Comparison of ENCODE assay signal across 10 cellular contexts in the genomic region with DNA sequence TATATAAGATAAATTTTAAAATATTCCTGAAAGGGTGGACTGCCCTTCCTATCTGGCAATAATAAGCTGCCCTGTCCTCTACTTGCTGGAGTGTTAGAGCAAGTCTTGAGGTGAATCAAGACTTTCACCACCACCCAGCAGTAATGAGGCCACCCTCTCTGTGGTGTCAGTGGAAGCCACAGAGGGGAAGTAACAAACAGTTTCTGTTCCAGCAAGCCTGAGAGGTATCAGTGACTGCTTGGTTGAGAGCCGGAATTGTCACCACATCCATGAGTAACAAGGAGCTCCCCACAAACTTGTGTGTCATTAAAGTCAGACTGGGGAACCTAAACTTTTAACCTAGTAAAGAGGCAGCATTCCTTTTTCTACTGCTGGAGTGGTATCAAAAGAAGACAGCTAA.
DNase-seq lines count a peak whose midpoint lies in the region; ATAC-seq and TF ChIP-seq lines count a peak whose summit lies in the region.
"Had no signal": no experiment of that assay in that cellular context is flagged by ENCODE, and none has a peak within 500 bp of the region (broad histone marks: within the 10 kb centered on the region; RNA-seq: fewer than 3 reads in every experiment).

No MANE protein-coding gene starts in this region.

- H3K27me3 ChIP-seq in OCI-LY3 (ENCODE audit: low read depth, low read length) = no peaks in the 10 kb centered on the region
- H3K27me3 ChIP-seq: heart left ventricle had no signal

- H3K36me3 ChIP-seq in OCI-LY3 (replicated peaks; ENCODE audit: low read depth, low read length) = no peaks in the 10 kb centered on the region
- H3K36me3 ChIP-seq: heart left ventricle had no signal

- no peaks in the 10 kb centered on the region for H3K9me3 ChIP-seq in OCI-LY3 (ENCODE audit: insufficient read depth, low read length)
- H3K9me3 ChIP-seq: heart left ventricle had no signal

- TF ChIP-seq CTCF in OCI-LY3 (IDR thresholded peaks at IDR 0.05; ENCODE audit: low read depth, low read length) = no peak

- H3K27ac Mint-ChIP-seq in activated T-cell treated with anti-CD3 and anti-CD28 coated beads, Interleukin-2, amount 50 U/mL, for 72 hours = no peak overlapping the region
- H3K27ac Mint-ChIP-seq in activated T-cell treated with anti-CD3 and anti-CD28 coated beads, Interleukin-2, amount 50 U/mL, for 24 hours = no peak overlapping the region
- H3K27ac Mint-ChIP-seq in T-helper 2 cell treated with Interferon-gamma antibody and Interleukin-4, amounts not matched to agents 5 μg/mL and 100 μg/mL, for 36 hours = no peak overlapping the region

- peaks cover 5 to 10% of the 10 kb centered on the region in 2 donors for H3K9me3 Mint-ChIP-seq in activated T-cell treated with anti-CD3 and anti-CD28 coated beads, Interleukin-2, amount 50 U/mL, for 72 hours
- H3K9me3 Mint-ChIP-seq in activated T-cell treated with anti-CD3 and anti-CD28 coated beads, Interleukin-2, amount 50 U/mL, for 24 hours = no peaks in the 10 kb centered on the region
- H3K9me3 Mint-ChIP-seq in T-helper 2 cell treated with Interferon-gamma antibody and Interleukin-4, amounts not matched to agents 5 μg/mL and 100 μg/mL, for 36 hours = peaks cover 15% of the 10 kb centered on the region

- peaks cover 8% of the 10 kb centered on the region for H3K4me1 ChIP-seq in OCI-LY3 (ENCODE audit: low read length)
- H3K4me1 ChIP-seq: heart left ventricle had no signal

- H3K4me1 Mint-ChIP-seq in activated T-cell treated with anti-CD3 and anti-CD28 coated beads, Interleukin-2, amount 50 U/mL, for 72 hours (ENCODE audit: low read depth) = no peaks in the 10 kb centered on the region
- H3K4me1 Mint-ChIP-seq in activated T-cell treated with anti-CD3 and anti-CD28 coated beads, Interleukin-2, amount 50 U/mL, for 24 hours (ENCODE audit: low read depth) = no peaks in the 10 kb centered on the region
- no peaks in the 10 kb centered on the region for H3K4me1 Mint-ChIP-seq in T-helper 2 cell treated with Interferon-gamma antibody and Interleukin-4, amounts not matched to agents 5 μg/mL and 100 μg/mL, for 36 hours (ENCODE audit: low read depth)

- H3K4me2 ChIP-seq in OCI-LY3 (ENCODE audit: low read length) = peak overlapping the region; percentile 26

- H3K79me2 ChIP-seq in OCI-LY3 (ENCODE audit: low read length) = no peaks in the 10 kb centered on the region

- no peak overlapping the region for H3K4me3 Mint-ChIP-seq in activated T-cell treated with anti-CD3 and anti-CD28 coated beads, Interleukin-2, amount 50 U/mL, for 72 hours
- H3K4me3 Mint-ChIP-seq in activated T-cell treated with anti-CD3 and anti-CD28 coated beads, Interleukin-2, amount 50 U/mL, for 24 hours = no peak overlapping the region
- H3K4me3 Mint-ChIP-seq in T-helper 2 cell treated with Interferon-gamma antibody and Interleukin-4, amounts not matched to agents 5 μg/mL and 100 μg/mL, for 36 hours = no peak overlapping the region

- DNase-seq in activated T-cell treated with anti-CD3 and anti-CD28 coated beads, Interleukin-2, amount 50 U/mL, for 72 hours = peak in 1 of 2 donors; percentile 7
- no peak for DNase-seq in activated T-cell treated with anti-CD3 and anti-CD28 coated beads, Interleukin-2, amount 50 U/mL, for 24 hours
- peak; percentile 3 for DNase-seq in stimulated activated CD8-positive, alpha-beta memory T cell treated with anti-CD3 and anti-CD28 coated beads, Interleukin-7, amount 100 ng/mL, for 1 hour (ENCODE audit: low read depth in 2 of 2)
- DNase-seq in NCI-H2081 treated with DMSO at 0.1 percent for 48 hours (lab: John Stamatoyannopoulos, UW) (no peak), hepatic stellate cell (ENCODE audit: low spot score) (no peak)
- DNase-seq in T-helper 2 cell treated with Interferon-gamma antibody and Interleukin-4, amounts not matched to agents 5 μg/mL and 100 μg/mL, for 36 hours (ENCODE audit: low spot score) = no peak
- DNase-seq: heart left ventricle had no signal

- no peak overlapping the region for H3K27ac ChIP-seq in OCI-LY3 (ENCODE audit: low read length)
- H3K27ac ChIP-seq: heart left ventricle had no signal

- no peak overlapping the region for H3K9ac ChIP-seq in OCI-LY3 (ENCODE audit: low read length)

- peak; percentile 59 to 83 for ATAC-seq in activated T-cell treated with anti-CD3 and anti-CD28 coated beads, Interleukin-2, amount 50 U/mL, for 72 hours (replicated peaks in 1 of 2)
- ATAC-seq in HG02981 (IDR thresholded peaks at IDR 0.05; ENCODE audit: unreplicated experiment) = peak; percentile 99
- ATAC-seq: sciatic nerve had no signal

- H3K36me3 Mint-ChIP-seq in activated T-cell treated with anti-CD3 and anti-CD28 coated beads, Interleukin-2, amount 50 U/mL, for 72 hours (ENCODE audit: insufficient read depth in 2 of 2) = no peaks in the 10 kb centered on the region
- no peaks in the 10 kb centered on the region for H3K36me3 Mint-ChIP-seq in activated T-cell treated with anti-CD3 and anti-CD28 coated beads, Interleukin-2, amount 50 U/mL, for 24 hours (ENCODE audit: low read depth)
- H3K36me3 Mint-ChIP-seq in T-helper 2 cell treated with Interferon-gamma antibody and Interleukin-4, amounts not matched to agents 5 μg/mL and 100 μg/mL, for 36 hours (ENCODE audit: low read depth) = no peaks in the 10 kb centered on the region

- no peak overlapping the region for H2AFZ ChIP-seq in OCI-LY3 (ENCODE audit: low read depth, low read length)

- H3K27me3 Mint-ChIP-seq in activated T-cell treated with anti-CD3 and anti-CD28 coated beads, Interleukin-2, amount 50 U/mL, for 72 hours (ENCODE audit: low read depth) = no peaks in the 10 kb centered on the region
- no peaks in the 10 kb centered on the region for H3K27me3 Mint-ChIP-seq in activated T-cell treated with anti-CD3 and anti-CD28 coated beads, Interleukin-2, amount 50 U/mL, for 24 hours
- H3K27me3 Mint-ChIP-seq in T-helper 2 cell treated with Interferon-gamma antibody and Interleukin-4, amounts not matched to agents 5 μg/mL and 100 μg/mL, for 36 hours (ENCODE audit: low read depth) = no peaks in the 10 kb centered on the region

- no peak overlapping the region for H3K4me3 ChIP-seq in OCI-LY3 (ENCODE audit: low read length)
- H3K4me3 ChIP-seq: heart left ventricle had no signal

- no peaks in the 10 kb centered on the region for H4K20me1 ChIP-seq in OCI-LY3 (ENCODE audit: insufficient read depth, low read length)

Comparison
In these comparisons a context has a peak if more than half of its experiments do, and no peak if none do; other contexts are left out.
1. DNase-seq: peak in stimulated activated CD8-positive, alpha-beta memory T cell treated with anti-CD3 and anti-CD28 coated beads, Interleukin-7, amount 100 ng/mL, for 1 hour (2 of 2); none in activated T-cell treated with anti-CD3 and anti-CD28 coated beads, Interleukin-2, amount 50 U/mL, for 24 hours (single experiment), NCI-H2081 treated with DMSO at 0.1 percent for 48 hours (single experiment), T-helper 2 cell treated with Interferon-gamma antibody and Interleukin-4, amounts not matched to agents 5 μg/mL and 100 μg/mL, for 36 hours (single experiment) and hepatic stellate cell (single experiment).